ENCODE assay signal across 28 cellular contexts in genomic region chr6:167978607-167979006, GRCh38. TPM values are rescaled to one million over a fixed set of nuclear protein-coding genes. Genes with fewer than 3 reads are reported as not detected.
"Had no signal": no experiment of that assay in that cellular context is flagged by ENCODE, and none has a peak within 500 bp of the region (broad histone marks: within the 10 kb centered on the region; RNA-seq: fewer than 3 reads in every experiment).

No MANE protein-coding gene starts in this region.

- H3K9ac ChIP-seq: parathyroid adenoma had no signal

- DNase-seq: naive thymus-derived CD4-positive, alpha-beta T cell; natural killer cell; occipital lobe; ovary; posterior cingulate gyrus; psoas muscle; right cardiac atrium; spleen; stimulated activated CD4-positive, alpha-beta T cell treated with anti-CD3 and anti-CD28 coated beads, Interleukin-12 subunit alpha, Interleukin-12 subunit beta, amount 100 ng/mL, for 4 hours; stimulated activated CD4-positive, alpha-beta T cell treated with anti-CD3 and anti-CD28 coated beads, Interleukin-1b, Interleukin-23, amount 100 ng/mL, for 48 hours; stimulated activated CD4-positive, alpha-beta T cell treated with anti-CD3 and anti-CD28 coated beads, Interleukin-4, amount 100 ng/mL, for 1 hour; stimulated activated CD4-positive, alpha-beta T cell treated with anti-CD3 and anti-CD28 coated beads, Interleukin-4, amount 100 ng/mL, for 4 hours; stimulated activated CD8-positive, alpha-beta memory T cell treated with anti-CD3 and anti-CD28 coated beads, Interleukin-4, amount 100 ng/mL, for 48 hours; stimulated activated naive CD4-positive, alpha-beta T cell; stimulated activated naive CD8-positive, alpha-beta T cell treated with anti-CD3 and anti-CD28 coated beads, Interleukin-15, amount 100 ng/mL, for 72 hours; stimulated activated naive CD8-positive, alpha-beta T cell treated with anti-CD3 and anti-CD28 coated beads, Interleukin-15, Interleukin-2, amounts not matched to agents 100 U/mL and 50 U/mL, for 24 hours; substantia nigra; testis; transverse colon; uterus had no signal

- H3K4me1 ChIP-seq: parathyroid adenoma, spleen, suprapubic skin, uterus had no signal

- H3K27ac ChIP-seq: ovary, parathyroid adenoma, psoas muscle, spleen, suprapubic skin, testis, tibial artery, transverse colon, upper lobe of right lung, uterus had no signal

- H3K27me3 ChIP-seq: ovary, spleen, suprapubic skin, testis, tibial artery, transverse colon, upper lobe of right lung, uterus had no signal

- H3K4me3 ChIP-seq: ovary, psoas muscle, skin epidermis, smooth muscle cell, spleen, suprapubic skin, tibial artery, transverse colon, upper lobe of right lung, uterus had no signal

- H3K4me2 ChIP-seq: smooth muscle cell had no signal

- H3K36me3 ChIP-seq: ovary, spleen, suprapubic skin, tibial artery, transverse colon, upper lobe of right lung, uterus had no signal

- H3K9me3 ChIP-seq: ovary, psoas muscle, suprapubic skin, testis, tibial artery, transverse colon, upper lobe of right lung, uterus had no signal

- H3K79me2 ChIP-seq: parathyroid adenoma had no signal

- ATAC-seq: naive thymus-derived CD4-positive, alpha-beta T cell; natural killer cell; psoas muscle; right cardiac atrium; sciatic nerve; stimulated activated naive CD8-positive, alpha-beta T cell treated with anti-CD3 and anti-CD28 coated beads, Interleukin-15, amount 100 ng/mL, for 72 hours; stimulated activated naive CD8-positive, alpha-beta T cell treated with anti-CD3 and anti-CD28 coated beads, Interleukin-15, Interleukin-2, amounts not matched to agents 100 U/mL and 50 U/mL, for 24 hours; upper lobe of right lung had no signal

- H2AFZ ChIP-seq: parathyroid adenoma had no signal

RNA-seq across cellular contexts. Expression of gene KIF25, which starts 18.9 kb away (rescaled TPM):
- polyA plus RNA-seq: naive thymus-derived CD4-positive, alpha-beta T cell; neural cell had no signal
